In the genomic region with DNA sequence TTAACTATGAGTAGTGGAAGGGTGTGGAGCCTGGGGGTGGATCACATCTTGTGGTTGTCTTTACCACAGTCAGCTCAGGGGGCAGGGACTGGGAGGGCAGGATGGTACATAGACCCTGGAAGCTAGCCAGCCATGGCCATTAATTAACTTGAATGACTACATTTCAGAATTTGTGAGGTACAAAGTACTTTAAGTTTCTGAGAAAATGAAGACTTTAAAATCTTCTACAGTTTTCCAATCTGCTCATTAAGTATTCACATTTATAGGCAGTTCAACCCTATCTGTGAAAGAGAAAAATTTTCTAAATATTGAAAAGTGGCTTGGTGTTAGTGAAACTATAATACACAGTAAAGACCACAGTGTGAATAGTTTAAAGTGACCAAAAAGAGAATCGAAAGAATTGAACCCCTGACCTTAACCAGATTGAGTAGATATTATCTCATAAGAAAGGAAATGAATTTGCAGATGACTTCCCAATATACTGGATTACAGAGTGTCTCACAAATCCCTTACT, we compare ENCODE assay signal across 9 cellular contexts.
DNase-seq lines count a peak whose midpoint lies in the region; ATAC-seq and FAIRE-seq lines count a peak whose summit lies in the region.
"Had no signal": no experiment of that assay in that cellular context is flagged by ENCODE, and none has a peak within 500 bp of the region (broad histone marks: within the 10 kb centered on the region; RNA-seq: fewer than 3 reads in every experiment).

No MANE protein-coding gene starts in this region.

- ATAC-seq in GM21737 (IDR thresholded peaks at IDR 0.05; ENCODE audit: unreplicated experiment) (peak; percentile 90), HG03558 (IDR thresholded peaks at IDR 0.05; ENCODE audit: extremely low read depth, unreplicated experiment) (peak; percentile 87)

- DNase-seq in GM18507 (ENCODE audit: extremely low spot score, insufficient read length, low read depth) = no peak
- DNase-seq in foreskin melanocyte = peak; percentile 25
- DNase-seq in DMS79 (lab: John Stamatoyannopoulos, UW) = no peak
- DNase-seq in activated CD4-positive, alpha-beta T cell treated with anti-CD3 and anti-CD28 coated beads for 48 hours = no peak
- no peak for DNase-seq in NCI-H2029 (lab: John Stamatoyannopoulos, UW)
- no peak for DNase-seq in activated gamma-delta T cell (lab: John Stamatoyannopoulos, UW)
- DNase-seq: immature natural killer cell had no signal

- peak; percentile 85 for FAIRE-seq in GM18507 (lab: Jason Lieb, UNC)
